ENCODE assay signal across 1 cellular context in genomic region chr9:113139225-113139829, GRCh38.
A peak's percentile ranks its signal among the peaks of the same experiment; 100 is the strongest.
TF ChIP-seq lines count a peak whose summit lies in the region.

No MANE protein-coding gene starts in this region.

TF ChIP-seq in HepG2, 621 proteins besides CTCF, POLR2A, EP300 and RAD21 (continued from another document and continues in another):
- TF ChIP-seq HDAC1 (CRISPR knock-in tag; IDR thresholded peaks at IDR 0.05) (peak; percentile 38; the same call in 1 of the 2 replicates), PCBP2 (optimal IDR thresholded peaks at IDR 0.05; ENCODE audit: low read depth, low read length, poor library complexity, severe bottlenecking) (no peak), YEATS2 (CRISPR knock-in tag; IDR thresholded peaks at IDR 0.05; ENCODE audit: borderline replicate concordance) (peak; percentile 31; the same call in 1 of the 2 replicates), ATF7-NPFF (CRISPR knock-in tag; IDR thresholded peaks at IDR 0.05; ENCODE audit: low read depth) (no peak), RCOR2 (CRISPR knock-in tag; IDR thresholded peaks at IDR 0.05) (0 out of 2 replicates have a peak, but pooled peaks have one; percentile 62), SMAD1 (CRISPR knock-in tag; IDR thresholded peaks at IDR 0.05; ENCODE audit: borderline replicate concordance, low read depth) (no peak), ZMYM3 (CRISPR knock-in tag; IDR thresholded peaks at IDR 0.05) (peak; percentile 70; the same call in 1 of the 2 replicates), FOSL2 (CRISPR knock-in tag; IDR thresholded peaks at IDR 0.05) (peak; percentile 79), MAFG (CRISPR knock-in tag; IDR thresholded peaks at IDR 0.05) (no peak), ZNF430 (CRISPR knock-in tag; IDR thresholded peaks at IDR 0.05) (no peak), ZSCAN29 (CRISPR knock-in tag; conservative IDR thresholded peaks at IDR 0.05) (no peak), ZNF34 (CRISPR knock-in tag; IDR thresholded peaks at IDR 0.05; ENCODE audit: borderline replicate concordance) (no peak), ZNF251 (CRISPR knock-in tag; IDR thresholded peaks at IDR 0.05) (no peak), TCF7 (IDR thresholded peaks at IDR 0.05; ENCODE audit: low read depth) (peak; percentile 33; the same call in 1 of the 2 replicates), SPEN (CRISPR knock-in tag; IDR thresholded peaks at IDR 0.05; ENCODE audit: low read depth) (no peak), ZNF841 (CRISPR knock-in tag; IDR thresholded peaks at IDR 0.05; ENCODE audit: borderline replicate concordance) (no peak), GATA4 (IDR thresholded peaks at IDR 0.05; ENCODE audit: borderline replicate concordance, low read depth) (peak; percentile 64; the same call in 1 of the 2 replicates), ZNF44 (CRISPR knock-in tag; IDR thresholded peaks at IDR 0.05) (no peak), SUZ12 (IDR thresholded peaks at IDR 0.05; ENCODE audit: low read depth, low read length) (no peak), MXD3 (CRISPR knock-in tag; IDR thresholded peaks at IDR 0.05) (no peak), ZNF207 (IDR thresholded peaks at IDR 0.05; ENCODE audit: borderline replicate concordance) (no peak), ZNF792 (CRISPR knock-in tag; IDR thresholded peaks at IDR 0.05) (no peak; the same call in 1 of the 2 replicates), ZNF558 (CRISPR knock-in tag; IDR thresholded peaks at IDR 0.05; ENCODE audit: borderline replicate concordance) (no peak), ZNF766 (CRISPR knock-in tag; IDR thresholded peaks at IDR 0.05; ENCODE audit: borderline replicate concordance) (no peak), EZH2 (conservative IDR thresholded peaks at IDR 0.05; ENCODE audit: low read depth, low read length) (no peak), HINFP (CRISPR knock-in tag; IDR thresholded peaks at IDR 0.05; ENCODE audit: low read depth) (no peak), SOX13 (IDR thresholded peaks at IDR 0.05) (peak; percentile 97), SOX13 (CRISPR knock-in tag; conservative IDR thresholded peaks at IDR 0.05 in 1 of 2, IDR thresholded peaks at IDR 0.05 in 1 of 2) (peak in 1 of 2 experiments; percentile 99; a peak in 2 of 4 replicates), ZNF562 (CRISPR knock-in tag; IDR thresholded peaks at IDR 0.05; ENCODE audit: borderline replicate concordance) (no peak), ZFX (CRISPR knock-in tag; IDR thresholded peaks at IDR 0.05; ENCODE audit: low read depth) (peak; percentile 49; the same call in 1 of the 2 replicates), LCORL (IDR thresholded peaks at IDR 0.05) (no peak), LCORL (CRISPR knock-in tag; IDR thresholded peaks at IDR 0.05) (no peak), SALL1 (CRISPR knock-in tag; IDR thresholded peaks at IDR 0.05) (peak; percentile 84), GFI1 (CRISPR knock-in tag; IDR thresholded peaks at IDR 0.05; ENCODE audit: borderline replicate concordance) (peak; percentile 88), RBAK (CRISPR knock-in tag; IDR thresholded peaks at IDR 0.05) (no peak), HNF4A (CRISPR knock-in tag; IDR thresholded peaks at IDR 0.05) (peak; percentile 52; the same call in 1 of the 2 replicates), NR2F6 (IDR thresholded peaks at IDR 0.05) (peak; percentile 52), NR2F6 (CRISPR knock-in tag; IDR thresholded peaks at IDR 0.05) (peak; percentile 83), MEIS2 (CRISPR knock-in tag; IDR thresholded peaks at IDR 0.05) (peak; percentile 77), NFATC3 (CRISPR knock-in tag; IDR thresholded peaks at IDR 0.05) (no peak), NCOR1 (IDR thresholded peaks at IDR 0.05; ENCODE audit: borderline replicate concordance, low read length) (peak; percentile 25; the same call in 1 of the 2 replicates), ZNF224 (CRISPR knock-in tag; IDR thresholded peaks at IDR 0.05) (no peak)
- TF ChIP-seq, protein P1, sequence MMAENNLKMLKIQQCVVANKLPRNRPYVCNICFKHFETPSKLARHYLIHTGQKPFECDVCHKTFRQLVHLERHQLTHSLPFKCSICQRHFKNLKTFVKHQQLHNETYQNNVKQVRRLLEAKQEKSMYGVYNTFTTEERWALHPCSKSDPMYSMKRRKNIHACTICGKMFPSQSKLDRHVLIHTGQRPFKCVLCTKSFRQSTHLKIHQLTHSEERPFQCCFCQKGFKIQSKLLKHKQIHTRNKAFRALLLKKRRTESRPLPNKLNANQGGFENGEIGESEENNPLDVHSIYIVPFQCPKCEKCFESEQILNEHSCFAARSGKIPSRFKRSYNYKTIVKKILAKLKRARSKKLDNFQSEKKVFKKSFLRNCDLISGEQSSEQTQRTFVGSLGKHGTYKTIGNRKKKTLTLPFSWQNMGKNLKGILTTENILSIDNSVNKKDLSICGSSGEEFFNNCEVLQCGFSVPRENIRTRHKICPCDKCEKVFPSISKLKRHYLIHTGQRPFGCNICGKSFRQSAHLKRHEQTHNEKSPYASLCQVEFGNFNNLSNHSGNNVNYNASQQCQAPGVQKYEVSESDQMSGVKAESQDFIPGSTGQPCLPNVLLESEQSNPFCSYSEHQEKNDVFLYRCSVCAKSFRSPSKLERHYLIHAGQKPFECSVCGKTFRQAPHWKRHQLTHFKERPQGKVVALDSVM (CRISPR knock-in tag; IDR thresholded peaks at IDR 0.05) = no peak
- TF ChIP-seq, protein P2, sequence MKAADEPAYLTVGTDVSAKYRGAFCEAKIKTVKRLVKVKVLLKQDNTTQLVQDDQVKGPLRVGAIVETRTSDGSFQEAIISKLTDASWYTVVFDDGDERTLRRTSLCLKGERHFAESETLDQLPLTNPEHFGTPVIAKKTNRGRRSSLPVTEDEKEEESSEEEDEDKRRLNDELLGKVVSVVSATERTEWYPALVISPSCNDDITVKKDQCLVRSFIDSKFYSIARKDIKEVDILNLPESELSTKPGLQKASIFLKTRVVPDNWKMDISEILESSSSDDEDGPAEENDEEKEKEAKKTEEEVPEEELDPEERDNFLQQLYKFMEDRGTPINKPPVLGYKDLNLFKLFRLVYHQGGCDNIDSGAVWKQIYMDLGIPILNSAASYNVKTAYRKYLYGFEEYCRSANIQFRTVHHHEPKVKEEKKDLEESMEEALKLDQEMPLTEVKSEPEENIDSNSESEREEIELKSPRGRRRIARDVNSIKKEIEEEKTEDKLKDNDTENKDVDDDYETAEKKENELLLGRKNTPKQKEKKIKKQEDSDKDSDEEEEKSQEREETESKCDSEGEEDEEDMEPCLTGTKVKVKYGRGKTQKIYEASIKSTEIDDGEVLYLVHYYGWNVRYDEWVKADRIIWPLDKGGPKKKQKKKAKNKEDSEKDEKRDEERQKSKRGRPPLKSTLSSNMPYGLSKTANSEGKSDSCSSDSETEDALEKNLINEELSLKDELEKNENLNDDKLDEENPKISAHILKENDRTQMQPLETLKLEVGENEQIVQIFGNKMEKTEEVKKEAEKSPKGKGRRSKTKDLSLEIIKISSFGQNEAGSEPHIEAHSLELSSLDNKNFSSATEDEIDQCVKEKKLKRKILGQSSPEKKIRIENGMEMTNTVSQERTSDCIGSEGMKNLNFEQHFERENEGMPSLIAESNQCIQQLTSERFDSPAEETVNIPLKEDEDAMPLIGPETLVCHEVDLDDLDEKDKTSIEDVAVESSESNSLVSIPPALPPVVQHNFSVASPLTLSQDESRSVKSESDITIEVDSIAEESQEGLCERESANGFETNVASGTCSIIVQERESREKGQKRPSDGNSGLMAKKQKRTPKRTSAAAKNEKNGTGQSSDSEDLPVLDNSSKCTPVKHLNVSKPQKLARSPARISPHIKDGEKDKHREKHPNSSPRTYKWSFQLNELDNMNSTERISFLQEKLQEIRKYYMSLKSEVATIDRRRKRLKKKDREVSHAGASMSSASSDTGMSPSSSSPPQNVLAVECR (CRISPR knock-in tag; IDR thresholded peaks at IDR 0.05; ENCODE audit: borderline replicate concordance) = no peak; the same call in 1 of the 2 replicates
- TF ChIP-seq, protein P3, sequence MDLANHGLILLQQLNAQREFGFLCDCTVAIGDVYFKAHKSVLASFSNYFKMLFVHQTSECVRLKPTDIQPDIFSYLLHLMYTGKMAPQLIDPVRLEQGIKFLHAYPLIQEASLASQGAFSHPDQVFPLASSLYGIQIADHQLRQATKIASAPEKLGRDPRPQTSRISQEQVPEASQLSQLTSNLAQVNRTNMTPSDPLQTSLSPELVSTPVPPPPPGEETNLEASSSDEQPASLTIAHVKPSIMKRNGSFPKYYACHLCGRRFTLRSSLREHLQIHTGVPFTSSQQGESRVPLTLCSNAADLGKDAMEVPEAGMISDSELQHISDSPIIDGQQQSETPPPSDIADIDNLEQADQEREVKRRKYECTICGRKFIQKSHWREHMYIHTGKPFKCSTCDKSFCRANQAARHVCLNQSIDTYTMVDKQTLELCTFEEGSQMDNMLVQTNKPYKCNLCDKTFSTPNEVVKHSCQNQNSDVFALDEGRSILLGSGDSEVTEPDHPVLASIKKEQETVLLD (CRISPR knock-in tag; IDR thresholded peaks at IDR 0.05; ENCODE audit: low read depth) = no peak
- TF ChIP-seq, protein P4, sequence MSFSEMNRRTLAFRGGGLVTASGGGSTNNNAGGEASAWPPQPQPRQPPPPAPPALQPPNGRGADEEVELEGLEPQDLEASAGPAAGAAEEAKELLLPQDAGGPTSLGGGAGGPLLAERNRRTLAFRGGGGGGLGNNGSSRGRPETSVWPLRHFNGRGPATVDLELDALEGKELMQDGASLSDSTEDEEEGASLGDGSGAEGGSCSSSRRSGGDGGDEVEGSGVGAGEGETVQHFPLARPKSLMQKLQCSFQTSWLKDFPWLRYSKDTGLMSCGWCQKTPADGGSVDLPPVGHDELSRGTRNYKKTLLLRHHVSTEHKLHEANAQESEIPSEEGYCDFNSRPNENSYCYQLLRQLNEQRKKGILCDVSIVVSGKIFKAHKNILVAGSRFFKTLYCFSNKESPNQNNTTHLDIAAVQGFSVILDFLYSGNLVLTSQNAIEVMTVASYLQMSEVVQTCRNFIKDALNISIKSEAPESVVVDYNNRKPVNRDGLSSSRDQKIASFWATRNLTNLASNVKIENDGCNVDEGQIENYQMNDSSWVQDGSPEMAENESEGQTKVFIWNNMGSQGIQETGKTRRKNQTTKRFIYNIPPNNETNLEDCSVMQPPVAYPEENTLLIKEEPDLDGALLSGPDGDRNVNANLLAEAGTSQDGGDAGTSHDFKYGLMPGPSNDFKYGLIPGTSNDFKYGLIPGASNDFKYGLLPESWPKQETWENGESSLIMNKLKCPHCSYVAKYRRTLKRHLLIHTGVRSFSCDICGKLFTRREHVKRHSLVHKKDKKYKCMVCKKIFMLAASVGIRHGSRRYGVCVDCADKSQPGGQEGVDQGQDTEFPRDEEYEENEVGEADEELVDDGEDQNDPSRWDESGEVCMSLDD (CRISPR knock-in tag; IDR thresholded peaks at IDR 0.05; ENCODE audit: borderline replicate concordance) = no peak
- TF ChIP-seq, protein P5, sequence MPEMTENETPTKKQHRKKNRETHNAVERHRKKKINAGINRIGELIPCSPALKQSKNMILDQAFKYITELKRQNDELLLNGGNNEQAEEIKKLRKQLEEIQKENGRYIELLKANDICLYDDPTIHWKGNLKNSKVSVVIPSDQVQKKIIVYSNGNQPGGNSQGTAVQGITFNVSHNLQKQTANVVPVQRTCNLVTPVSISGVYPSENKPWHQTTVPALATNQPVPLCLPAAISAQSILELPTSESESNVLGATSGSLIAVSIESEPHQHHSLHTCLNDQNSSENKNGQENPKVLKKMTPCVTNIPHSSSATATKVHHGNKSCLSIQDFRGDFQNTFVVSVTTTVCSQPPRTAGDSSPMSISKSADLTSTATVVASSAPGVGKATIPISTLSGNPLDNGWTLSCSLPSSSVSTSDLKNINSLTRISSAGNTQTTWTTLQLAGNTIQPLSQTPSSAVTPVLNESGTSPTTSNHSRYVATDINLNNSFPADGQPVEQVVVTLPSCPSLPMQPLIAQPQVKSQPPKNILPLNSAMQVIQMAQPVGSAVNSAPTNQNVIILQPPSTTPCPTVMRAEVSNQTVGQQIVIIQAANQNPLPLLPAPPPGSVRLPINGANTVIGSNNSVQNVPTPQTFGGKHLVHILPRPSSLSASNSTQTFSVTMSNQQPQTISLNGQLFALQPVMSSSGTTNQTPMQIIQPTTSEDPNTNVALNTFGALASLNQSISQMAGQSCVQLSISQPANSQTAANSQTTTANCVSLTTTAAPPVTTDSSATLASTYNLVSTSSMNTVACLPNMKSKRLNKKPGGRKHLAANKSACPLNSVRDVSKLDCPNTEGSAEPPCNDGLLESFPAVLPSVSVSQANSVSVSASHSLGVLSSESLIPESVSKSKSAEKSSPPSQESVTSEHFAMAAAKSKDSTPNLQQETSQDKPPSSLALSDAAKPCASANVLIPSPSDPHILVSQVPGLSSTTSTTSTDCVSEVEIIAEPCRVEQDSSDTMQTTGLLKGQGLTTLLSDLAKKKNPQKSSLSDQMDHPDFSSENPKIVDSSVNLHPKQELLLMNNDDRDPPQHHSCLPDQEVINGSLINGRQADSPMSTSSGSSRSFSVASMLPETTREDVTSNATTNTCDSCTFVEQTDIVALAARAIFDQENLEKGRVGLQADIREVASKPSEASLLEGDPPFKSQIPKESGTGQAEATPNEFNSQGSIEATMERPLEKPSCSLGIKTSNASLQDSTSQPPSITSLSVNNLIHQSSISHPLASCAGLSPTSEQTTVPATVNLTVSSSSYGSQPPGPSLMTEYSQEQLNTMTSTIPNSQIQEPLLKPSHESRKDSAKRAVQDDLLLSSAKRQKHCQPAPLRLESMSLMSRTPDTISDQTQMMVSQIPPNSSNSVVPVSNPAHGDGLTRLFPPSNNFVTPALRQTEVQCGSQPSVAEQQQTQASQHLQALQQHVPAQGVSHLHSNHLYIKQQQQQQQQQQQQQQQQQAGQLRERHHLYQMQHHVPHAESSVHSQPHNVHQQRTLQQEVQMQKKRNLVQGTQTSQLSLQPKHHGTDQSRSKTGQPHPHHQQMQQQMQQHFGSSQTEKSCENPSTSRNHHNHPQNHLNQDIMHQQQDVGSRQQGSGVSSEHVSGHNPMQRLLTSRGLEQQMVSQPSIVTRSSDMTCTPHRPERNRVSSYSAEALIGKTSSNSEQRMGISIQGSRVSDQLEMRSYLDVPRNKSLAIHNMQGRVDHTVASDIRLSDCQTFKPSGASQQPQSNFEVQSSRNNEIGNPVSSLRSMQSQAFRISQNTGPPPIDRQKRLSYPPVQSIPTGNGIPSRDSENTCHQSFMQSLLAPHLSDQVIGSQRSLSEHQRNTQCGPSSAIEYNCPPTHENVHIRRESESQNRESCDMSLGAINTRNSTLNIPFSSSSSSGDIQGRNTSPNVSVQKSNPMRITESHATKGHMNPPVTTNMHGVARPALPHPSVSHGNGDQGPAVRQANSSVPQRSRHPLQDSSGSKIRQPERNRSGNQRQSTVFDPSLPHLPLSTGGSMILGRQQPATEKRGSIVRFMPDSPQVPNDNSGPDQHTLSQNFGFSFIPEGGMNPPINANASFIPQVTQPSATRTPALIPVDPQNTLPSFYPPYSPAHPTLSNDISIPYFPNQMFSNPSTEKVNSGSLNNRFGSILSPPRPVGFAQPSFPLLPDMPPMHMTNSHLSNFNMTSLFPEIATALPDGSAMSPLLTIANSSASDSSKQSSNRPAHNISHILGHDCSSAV (CRISPR knock-in tag; IDR thresholded peaks at IDR 0.05; ENCODE audit: borderline replicate concordance) = no peak
